In the genomic region with DNA sequence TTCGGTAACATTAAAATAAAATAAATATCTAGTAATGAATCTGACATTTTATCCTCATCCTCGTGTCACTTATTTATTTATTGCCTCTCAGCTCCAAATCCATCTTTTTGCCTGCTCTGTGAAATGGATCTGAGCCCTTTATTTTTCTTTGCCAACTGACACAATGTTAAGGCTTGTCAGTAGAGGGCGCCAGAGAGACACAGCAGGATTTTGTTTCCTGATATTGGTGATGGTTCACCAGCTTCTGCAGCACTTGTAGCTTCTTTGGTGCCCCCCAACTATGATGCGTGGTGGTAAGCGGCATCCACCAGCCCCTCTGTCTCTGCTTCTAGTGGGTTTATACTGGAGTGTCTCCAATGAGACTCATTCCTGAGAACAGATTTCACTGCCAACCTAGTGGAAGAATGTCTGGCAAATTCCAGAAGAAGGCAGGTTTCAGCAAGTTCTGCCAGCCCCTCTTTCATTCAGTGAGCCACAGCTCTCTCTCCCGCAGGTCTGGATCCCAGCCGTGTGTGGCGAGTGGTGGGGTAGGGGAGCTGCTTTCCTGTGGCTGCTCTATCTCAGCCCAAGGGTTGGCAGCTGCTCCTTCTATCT, we compare ENCODE assay signal across 8 cellular contexts.
DNase-seq lines count a peak whose midpoint lies in the region; ATAC-seq and TF ChIP-seq lines count a peak whose summit lies in the region.

No MANE protein-coding gene starts in this region.

- no peaks in the 10 kb centered on the region for H3K36me3 Mint-ChIP-seq in activated naive CD4-positive, alpha-beta T cell treated with anti-CD3 and anti-CD28 coated beads, Interleukin-2, amount 10 ng/mL, durations not matched to agents 7 days and 5 days
- H3K36me3 Mint-ChIP-seq in immature natural killer cell, result no peaks in the 10 kb centered on the region

- H3K27ac Mint-ChIP-seq in activated naive CD4-positive, alpha-beta T cell treated with anti-CD3 and anti-CD28 coated beads, Interleukin-2, amount 10 ng/mL, durations not matched to agents 7 days and 5 days, result no peak overlapping the region
- no peak overlapping the region for H3K27ac Mint-ChIP-seq in immature natural killer cell

- H3K4me3 Mint-ChIP-seq in activated naive CD4-positive, alpha-beta T cell treated with anti-CD3 and anti-CD28 coated beads, Interleukin-2, amount 10 ng/mL, durations not matched to agents 7 days and 5 days, result no peak overlapping the region
- no peak overlapping the region for H3K4me3 Mint-ChIP-seq in immature natural killer cell

- peak; percentile 91 for ATAC-seq in HG03159 (IDR thresholded peaks at IDR 0.05; ENCODE audit: unreplicated experiment)
- no peak for ATAC-seq in HG03469 (IDR thresholded peaks at IDR 0.05; ENCODE audit: unreplicated experiment)

- DNase-seq in AG08395 (ENCODE audit: low spot score) (peak; percentile 59), RPMI7951 (ENCODE audit: low read depth) (peak; percentile 40), immature natural killer cell (peak; percentile 1 to 27 (median 24))
- peak; percentile 67 for DNase-seq in activated naive CD4-positive, alpha-beta T cell treated with anti-CD3 and anti-CD28 coated beads, Interleukin-2, amount 10 ng/mL, durations not matched to agents 7 days and 5 days
- peak; percentile 7 to 18 (median 14) for DNase-seq in stimulated activated CD4-positive, alpha-beta T cell treated with anti-CD3 and anti-CD28 coated beads, TNF-alpha, amount 100 ng/mL, for 24 hours (ENCODE audit: low read depth in 3 of 3)

- no peaks in the 10 kb centered on the region for H3K9me3 Mint-ChIP-seq in activated naive CD4-positive, alpha-beta T cell treated with anti-CD3 and anti-CD28 coated beads, Interleukin-2, amount 10 ng/mL, durations not matched to agents 7 days and 5 days
- H3K9me3 Mint-ChIP-seq in immature natural killer cell, result peaks cover 0 to 3% (median 0%) of the 10 kb centered on the region in 6 donors

- H3K27me3 Mint-ChIP-seq in activated naive CD4-positive, alpha-beta T cell treated with anti-CD3 and anti-CD28 coated beads, Interleukin-2, amount 10 ng/mL, durations not matched to agents 7 days and 5 days, result no peaks in the 10 kb centered on the region
- peaks cover 0 to 3% (median 0%) of the 10 kb centered on the region in 3 donors for H3K27me3 Mint-ChIP-seq in immature natural killer cell (ENCODE audit: low read depth in 3 of 3)

- H3K4me1 Mint-ChIP-seq in activated naive CD4-positive, alpha-beta T cell treated with anti-CD3 and anti-CD28 coated beads, Interleukin-2, amount 10 ng/mL, durations not matched to agents 7 days and 5 days, result no peaks in the 10 kb centered on the region
- H3K4me1 Mint-ChIP-seq in immature natural killer cell, result no peaks in the 10 kb centered on the region

- CTCF ChIA-PET in activated naive CD4-positive, alpha-beta T cell treated with anti-CD3 and anti-CD28 coated beads, Interleukin-2, amount 10 ng/mL, durations not matched to agents 7 days and 5 days (lab: Charles Lee), result interaction anchor here (0.6 to 1.8 kb wide), 12 partner anchors 9 to 238 kb away, joined by 3 to 8 read pairs (median 3); no protein-coding TSS in a partner anchor

- peak; percentile 82 for TF ChIP-seq CTCF in GM12874 (IDR thresholded peaks at IDR 0.05; ENCODE audit: insufficient read depth, low read depth, low read length)

Comparison
In these comparisons a context has a peak if more than half of its experiments do, and no peak if none do; other contexts are left out.
1. DNase-seq: peak in every context shown above with its lines; median percentile 67 in activated naive CD4-positive, alpha-beta T cell treated with anti-CD3 and anti-CD28 coated beads, Interleukin-2, amount 10 ng/mL, durations not matched to agents 7 days and 5 days; 59 in AG08395; 40 in RPMI7951; 24 in immature natural killer cell; 14 in stimulated activated CD4-positive, alpha-beta T cell treated with anti-CD3 and anti-CD28 coated beads, TNF-alpha, amount 100 ng/mL, for 24 hours.